In the genomic region with DNA sequence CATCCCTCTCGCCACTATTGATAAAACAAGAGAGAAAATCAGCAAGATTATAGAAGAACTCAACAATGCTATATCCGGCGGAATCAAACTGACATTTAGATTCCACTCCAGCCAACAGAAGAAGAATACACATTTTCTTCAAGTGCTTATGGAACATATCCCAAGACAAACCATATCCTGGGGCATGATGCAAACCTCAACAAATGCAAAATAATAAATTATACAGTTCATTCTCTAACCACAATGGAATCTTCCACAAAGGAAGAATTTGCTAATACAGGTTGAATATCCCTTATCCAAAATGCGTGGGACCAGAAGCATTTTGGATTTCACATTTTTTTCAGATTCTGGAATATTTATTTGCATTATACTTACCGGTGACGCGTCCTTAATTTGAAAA, we compare ENCODE assay signal across 26 cellular contexts.
"Had no signal": no experiment of that assay in that cellular context is flagged by ENCODE, and none has a peak within 500 bp of the region (broad histone marks: within the 10 kb centered on the region; RNA-seq: fewer than 3 reads in every experiment).

No MANE protein-coding gene starts in this region.

- H3K36me3 ChIP-seq: esophagus muscularis mucosa, heart right ventricle, neutrophil, pancreas, right atrium auricular region, suprapubic skin, transverse colon, upper lobe of right lung, uterus had no signal

- H3K4me1 ChIP-seq: esophagus muscularis mucosa, foreskin keratinocyte, pancreas, right atrium auricular region, transverse colon, upper lobe of right lung, uterus had no signal

- H3K27me3 ChIP-seq: uterus had no signal

- H3K27ac ChIP-seq: coronary artery, esophagus muscularis mucosa, foreskin keratinocyte, heart right ventricle, neutrophil, pancreas, right atrium auricular region, suprapubic skin, transverse colon, upper lobe of right lung, uterus had no signal

- H3K4me2 ChIP-seq: smooth muscle cell had no signal

- DNase-seq: dermis blood vessel endothelial cell; effector memory CD4-positive, alpha-beta T cell; foreskin keratinocyte; glutamatergic neuron; heart right ventricle; hypothalamus; immature natural killer cell; mesenchymal stem cell; mucosa of descending colon; naive B cell; pancreas; stimulated activated CD4-positive, alpha-beta T cell treated with anti-CD3 and anti-CD28 coated beads, Interleukin-12 subunit alpha, Interleukin-12 subunit beta, amount 100 ng/mL, for 4 hours; stimulated activated CD4-positive, alpha-beta T cell treated with anti-CD3 and anti-CD28 coated beads, Interleukin-1b, Interleukin-23, amount 100 ng/mL, for 48 hours; stimulated activated CD4-positive, alpha-beta T cell treated with anti-CD3 and anti-CD28 coated beads, Interleukin-4, amount 100 ng/mL, for 1 hour; stimulated activated CD8-positive, alpha-beta memory T cell treated with anti-CD3 and anti-CD28 coated beads, Interleukin-4, amount 100 ng/mL, for 48 hours; stimulated activated naive CD4-positive, alpha-beta T cell; stimulated activated naive CD8-positive, alpha-beta T cell treated with anti-CD3 and anti-CD28 coated beads, Interleukin-15, amount 100 ng/mL, for 72 hours; transverse colon; upper lobe of right lung; uterus had no signal

- H3K9me3 ChIP-seq: esophagus muscularis mucosa, heart right ventricle, mucosa of descending colon, neutrophil, pancreas, right atrium auricular region, suprapubic skin, transverse colon, upper lobe of right lung, uterus had no signal

- H3K4me3 ChIP-seq: coronary artery, esophagus muscularis mucosa, heart right ventricle, mucosa of descending colon, pancreas, right atrium auricular region, smooth muscle cell, suprapubic skin, transverse colon, upper lobe of right lung, uterus had no signal
